ENCODE assay signal across 8 cellular contexts in the genomic region with DNA sequence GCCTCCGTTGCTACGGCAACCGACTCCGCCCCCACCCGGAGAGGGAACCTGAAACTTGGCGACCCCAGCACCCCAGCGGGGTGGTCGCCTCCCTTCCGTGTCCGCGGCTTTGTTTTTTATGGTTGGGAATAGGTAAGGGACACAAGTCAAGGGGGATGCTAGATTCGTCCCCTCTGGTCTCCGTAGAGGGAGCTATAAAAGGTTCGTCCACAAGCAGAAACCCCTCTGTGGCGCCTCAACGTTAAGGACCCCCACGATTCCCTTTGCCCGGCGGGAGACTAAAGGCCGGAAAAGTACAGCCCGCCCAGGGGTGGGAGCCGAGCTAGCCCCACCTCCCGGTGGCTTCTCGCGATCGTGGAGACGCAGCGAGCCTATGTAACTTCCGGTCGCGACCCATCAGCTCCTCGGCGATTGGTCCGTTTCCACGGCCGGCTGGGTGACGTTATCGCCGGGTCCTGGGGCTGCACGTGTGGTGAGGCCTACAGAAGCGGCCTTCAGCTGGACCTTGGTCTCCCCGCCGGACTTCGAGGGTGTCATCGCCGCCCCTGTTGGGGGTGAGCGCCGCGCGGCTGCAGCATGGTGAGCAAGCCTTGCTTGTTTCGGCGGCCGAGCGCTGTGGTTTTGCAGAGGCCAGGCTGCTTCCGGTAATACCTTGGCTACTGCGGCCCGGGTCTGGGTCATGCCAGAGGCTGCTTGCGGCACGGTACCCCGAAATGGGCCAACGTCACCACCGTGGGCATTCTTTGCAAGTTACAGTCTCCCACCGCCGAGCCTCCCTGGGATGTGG.
DNase-seq lines count a peak whose midpoint lies in the region; ATAC-seq and TF ChIP-seq lines count a peak whose summit lies in the region.

A gene with protein sequence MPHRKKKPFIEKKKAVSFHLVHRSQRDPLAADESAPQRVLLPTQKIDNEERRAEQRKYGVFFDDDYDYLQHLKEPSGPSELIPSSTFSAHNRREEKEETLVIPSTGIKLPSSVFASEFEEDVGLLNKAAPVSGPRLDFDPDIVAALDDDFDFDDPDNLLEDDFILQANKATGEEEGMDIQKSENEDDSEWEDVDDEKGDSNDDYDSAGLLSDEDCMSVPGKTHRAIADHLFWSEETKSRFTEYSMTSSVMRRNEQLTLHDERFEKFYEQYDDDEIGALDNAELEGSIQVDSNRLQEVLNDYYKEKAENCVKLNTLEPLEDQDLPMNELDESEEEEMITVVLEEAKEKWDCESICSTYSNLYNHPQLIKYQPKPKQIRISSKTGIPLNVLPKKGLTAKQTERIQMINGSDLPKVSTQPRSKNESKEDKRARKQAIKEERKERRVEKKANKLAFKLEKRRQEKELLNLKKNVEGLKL (plus strand): TSS at position 437 of the 787 bp plus-strand sequence. CDS start 140 bp downstream, at position 577.

- H3K4me1 Mint-ChIP-seq in central memory CD8-positive, alpha-beta T cell: peaks cover 26% of the 10 kb centered on the region

- H3K4me3 ChIP-seq in AG09309 (ENCODE audit: control insufficient read depth, low read depth, low read length): peak within 1 kb of the TSS; percentile 85

- peaks cover 40% of the 10 kb centered on the region for H3K36me3 Mint-ChIP-seq in central memory CD8-positive, alpha-beta T cell (ENCODE audit: insufficient read depth)

- peak within 1 kb of the TSS; percentile 93 for H3K4me3 Mint-ChIP-seq in central memory CD8-positive, alpha-beta T cell

- ATAC-seq in GM19025 (IDR thresholded peaks at IDR 0.05; ENCODE audit: low read depth, unreplicated experiment): peak; percentile 99
- peak; percentile 99 for ATAC-seq in HG03342 (IDR thresholded peaks at IDR 0.05; ENCODE audit: unreplicated experiment)
- peak; percentile 96 for ATAC-seq in central memory CD8-positive, alpha-beta T cell (replicated peaks; ENCODE audit: extremely low read depth, poor library complexity, severe bottlenecking)

- peak within 1 kb of the TSS; percentile 96 for H3K27ac Mint-ChIP-seq in central memory CD8-positive, alpha-beta T cell (ENCODE audit: low read depth)

- DNase-seq in AG09309 (ENCODE audit: low read depth): peak; percentile 81
- DNase-seq in NCI-H446 (lab: John Stamatoyannopoulos, UW): peak; percentile 79 to 94
- peak; percentile 84 for DNase-seq in activated CD4-positive, CD25-positive, alpha-beta regulatory T cell treated with anti-CD3 and anti-CD28 coated beads, Interleukin-2, amount 50 U/mL, for 16 hours (ENCODE audit: low read depth, low spot score)
- DNase-seq in central memory CD8-positive, alpha-beta T cell (ENCODE audit: low spot score in 2 of 2): peak; percentile 84
- peak; percentile 97 for DNase-seq in iris pigment epithelial cell (ENCODE audit: low read depth)
- DNase-seq in stimulated activated CD4-positive, alpha-beta T cell treated with anti-CD3 and anti-CD28 coated beads, Interleukin-12 subunit alpha, Interleukin-12 subunit beta, amount 100 ng/mL, for 24 hours (ENCODE audit: low read depth in 2 of 2): peak; percentile 90

- no peaks in the 10 kb centered on the region for H3K9me3 Mint-ChIP-seq in central memory CD8-positive, alpha-beta T cell

- H3K27me3 Mint-ChIP-seq in central memory CD8-positive, alpha-beta T cell: no peaks in the 10 kb centered on the region

- no peak for TF ChIP-seq CTCF in AG09309 (IDR thresholded peaks at IDR 0.05; ENCODE audit: control insufficient read depth, insufficient read depth, low read depth, low read length, missing control alignments)

Comparison
In these comparisons a context has a peak if more than half of its experiments do, and no peak if none do; other contexts are left out.
1. Peak in every context shown above with its lines: DNase-seq, ATAC-seq and H3K4me3 ChIP-seq.